Comparison of ENCODE assay signal across 1 cellular context in genomic region chr5:149153193-149153750, GRCh38.
TF ChIP-seq lines count a peak whose summit lies in the region.

No MANE protein-coding gene starts in this region.

TF ChIP-seq in HepG2, 621 proteins besides CTCF, POLR2A, EP300 and RAD21:
- TF ChIP-seq HNF1B (CRISPR knock-in tag; IDR thresholded peaks at IDR 0.05) (no peak), NFE2L1 (CRISPR knock-in tag; IDR thresholded peaks at IDR 0.05; ENCODE audit: borderline replicate concordance) (no peak), ZMYM2 (CRISPR knock-in tag; IDR thresholded peaks at IDR 0.05) (no peak), ZNF704 (CRISPR knock-in tag; IDR thresholded peaks at IDR 0.05; ENCODE audit: borderline replicate concordance) (no peak), ZKSCAN1 (IDR thresholded peaks at IDR 0.05; ENCODE audit: low read length) (0 out of 2 replicates have a peak, but pooled peaks have one; percentile 1), SIN3A (IDR thresholded peaks at IDR 0.05; ENCODE audit: borderline replicate concordance, low read depth, low read length) (no peak), HOMEZ (CRISPR knock-in tag; IDR thresholded peaks at IDR 0.05; ENCODE audit: low read depth) (no peak), SNAPC2 (CRISPR knock-in tag; IDR thresholded peaks at IDR 0.05) (0 out of 2 replicates have a peak, but pooled peaks have one; percentile 4), AHDC1 (CRISPR knock-in tag; IDR thresholded peaks at IDR 0.05; ENCODE audit: borderline replicate concordance) (no peak), ZNF672 (CRISPR knock-in tag; IDR thresholded peaks at IDR 0.05) (no peak), ZBTB26 (CRISPR knock-in tag; IDR thresholded peaks at IDR 0.05; ENCODE audit: borderline replicate concordance) (no peak), ZNF878 (CRISPR knock-in tag; IDR thresholded peaks at IDR 0.05) (no peak)
TF ChIP-seq in HepG2: peak in this region for 2.
